ENCODE assay signal across 21 cellular contexts in the genomic region with DNA sequence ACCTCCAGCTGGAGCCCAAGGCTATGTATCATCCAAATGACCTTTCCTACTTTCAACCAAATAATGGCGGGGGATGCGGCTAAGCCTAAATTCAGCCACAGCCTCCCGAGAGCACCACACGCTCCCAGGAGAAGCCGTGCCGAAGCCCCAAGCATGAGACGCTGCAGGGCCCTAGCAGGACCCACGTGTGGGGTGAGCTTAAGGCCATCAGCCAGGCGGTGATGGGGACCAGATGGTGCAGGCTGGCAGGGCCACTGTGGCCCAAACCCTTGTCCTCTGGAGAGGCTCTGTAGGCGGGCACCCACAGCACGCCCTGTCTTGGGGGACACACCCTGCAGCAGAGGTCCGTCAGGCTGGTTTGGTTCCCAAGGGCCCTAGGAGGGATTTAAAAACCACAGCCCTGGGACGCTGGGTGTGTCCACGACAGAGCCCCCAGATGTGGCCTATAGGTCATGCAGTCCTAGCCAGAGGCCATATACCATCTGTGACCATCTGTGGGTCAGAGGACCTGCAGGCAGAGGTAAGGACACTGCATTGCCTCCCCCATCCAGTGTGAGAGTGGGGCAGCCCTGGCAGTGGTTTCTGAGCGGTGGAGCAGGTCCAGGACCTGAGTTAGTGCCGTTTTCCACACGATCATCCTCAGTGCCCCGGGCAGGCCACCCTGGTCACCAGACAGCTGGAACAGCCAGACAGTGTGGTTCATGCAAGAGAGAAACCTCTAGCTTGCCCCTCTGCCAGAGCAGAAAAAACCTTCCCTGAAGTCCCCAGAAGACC. TPM values are rescaled to one million over a fixed set of nuclear protein-coding genes. Genes with fewer than 3 reads are reported as not detected.
A peak's percentile ranks its signal among the peaks of the same experiment; 100 is the strongest.
DNase-seq lines count a peak whose midpoint lies in the region; ATAC-seq, FAIRE-seq and TF ChIP-seq lines count a peak whose summit lies in the region.
"Had no signal": no experiment of that assay in that cellular context is flagged by ENCODE, and none has a peak within 500 bp of the region (broad histone marks: within the 10 kb centered on the region; RNA-seq: fewer than 3 reads in every experiment).

No MANE protein-coding gene starts in this region.

- peak; percentile 10 for DNase-seq in GM12892 (ENCODE audit: insufficient read length)
- peak; percentile 77 for DNase-seq in RPMI7951 (ENCODE audit: low read depth)
- DNase-seq in lower lobe of right lung = peak; percentile 36
- peak; percentile 17 to 48 for DNase-seq in tibial artery
- DNase-seq in activated CD4-positive, alpha-beta memory T cell treated with anti-CD3 and anti-CD28 coated beads, Interleukin-2, amount 10 ng/mL, durations not matched to agents 7 days and 5 days = no peak
- DNase-seq in epidermal melanocyte (ENCODE audit: insufficient read length, low spot score) = no peak
- no peak for DNase-seq in stimulated activated naive CD8-positive, alpha-beta T cell treated with anti-CD3 and anti-CD28 coated beads, Interleukin-15, Interleukin-2, amounts not matched to agents 100 U/mL and 50 U/mL, for 24 hours
- DNase-seq: activated B cell treated with CpG ODN at 0.5 μM for 24 hours; activated CD8-positive, alpha-beta T cell treated with anti-CD3 and anti-CD28 coated beads for 36 hours; cortex of kidney; EL; IMR-90; NCI-H1092 treated with DMSO at 0.1 percent for 48 hours; NCI-H2081 treated with DMSO at 0.1 percent for 48 hours; NCI-H446; SHP77; small intestine; T1000 had no signal

- H3K4me1 ChIP-seq in lower lobe of right lung (peaks cover 14% of the 10 kb centered on the region), tibial artery (peaks cover 0 to 33% (median 16%) of the 10 kb centered on the region in 4 donors)

- peak; percentile 23 to 36 for ATAC-seq in lower lobe of right lung
- no peak for ATAC-seq in stimulated activated naive CD8-positive, alpha-beta T cell treated with anti-CD3 and anti-CD28 coated beads, Interleukin-15, Interleukin-2, amounts not matched to agents 100 U/mL and 50 U/mL, for 24 hours
- ATAC-seq: activated CD8-positive, alpha-beta T cell treated with anti-CD3 and anti-CD28 coated beads for 36 hours; stimulated activated effector memory CD8-positive, alpha-beta T cell treated with anti-CD3 and anti-CD28 coated beads, Interleukin-12 subunit alpha, Interleukin-12 subunit beta, amount 100 ng/mL, for 72 hours had no signal

- H3K9me3 Mint-ChIP-seq in activated CD4-positive, alpha-beta memory T cell treated with anti-CD3 and anti-CD28 coated beads, Interleukin-2, amount 10 ng/mL, durations not matched to agents 7 days and 5 days = no peaks in the 10 kb centered on the region
- H3K9me3 Mint-ChIP-seq: activated B cell treated with CpG ODN at 0.5 μM for 24 hours; activated CD8-positive, alpha-beta T cell treated with anti-CD3 and anti-CD28 coated beads for 36 hours; CD4-positive, alpha-beta T cell; stimulated activated effector memory CD8-positive, alpha-beta T cell treated with anti-CD3 and anti-CD28 coated beads, Interleukin-12 subunit alpha, Interleukin-12 subunit beta, amount 100 ng/mL, for 72 hours had no signal

- intact Hi-C loops in lower lobe of right lung (cut with DNase I) = no loop called here
- intact Hi-C loops in tibial artery (cut with DNase I; ENCODE audit: low total_unique reads) = loop anchor here (5.0 kb wide), 1 partner anchor 36 kb away; no protein-coding TSS in a partner anchor

- H3K27ac Mint-ChIP-seq in activated CD4-positive, alpha-beta memory T cell treated with anti-CD3 and anti-CD28 coated beads, Interleukin-2, amount 10 ng/mL, durations not matched to agents 7 days and 5 days = no peak overlapping the region
- H3K27ac Mint-ChIP-seq: activated B cell treated with CpG ODN at 0.5 μM for 24 hours; activated CD8-positive, alpha-beta T cell treated with anti-CD3 and anti-CD28 coated beads for 36 hours; CD4-positive, alpha-beta T cell; stimulated activated effector memory CD8-positive, alpha-beta T cell treated with anti-CD3 and anti-CD28 coated beads, Interleukin-12 subunit alpha, Interleukin-12 subunit beta, amount 100 ng/mL, for 72 hours had no signal

- no peaks in the 10 kb centered on the region for H3K27me3 ChIP-seq in lower lobe of right lung (ENCODE audit: low read depth)
- peaks cover 0 to 8% of the 10 kb centered on the region in 2 donors for H3K27me3 ChIP-seq in tibial artery

- H3K36me3 Mint-ChIP-seq in activated CD4-positive, alpha-beta memory T cell treated with anti-CD3 and anti-CD28 coated beads, Interleukin-2, amount 10 ng/mL, durations not matched to agents 7 days and 5 days (ENCODE audit: low read depth) = no peaks in the 10 kb centered on the region
- H3K36me3 Mint-ChIP-seq: stimulated activated effector memory CD8-positive, alpha-beta T cell treated with anti-CD3 and anti-CD28 coated beads, Interleukin-12 subunit alpha, Interleukin-12 subunit beta, amount 100 ng/mL, for 72 hours had no signal

- peaks cover 11% of the 10 kb centered on the region for H3K27me3 Mint-ChIP-seq in activated CD4-positive, alpha-beta memory T cell treated with anti-CD3 and anti-CD28 coated beads, Interleukin-2, amount 10 ng/mL, durations not matched to agents 7 days and 5 days
- H3K27me3 Mint-ChIP-seq: CD4-positive, alpha-beta T cell had no signal

- no peak for FAIRE-seq in GM12892 (lab: Jason Lieb, UNC)
- FAIRE-seq: small intestine had no signal

- no peak overlapping the region for H3K4me3 Mint-ChIP-seq in activated CD4-positive, alpha-beta memory T cell treated with anti-CD3 and anti-CD28 coated beads, Interleukin-2, amount 10 ng/mL, durations not matched to agents 7 days and 5 days
- H3K4me3 Mint-ChIP-seq: activated B cell treated with CpG ODN at 0.5 μM for 24 hours; activated CD8-positive, alpha-beta T cell treated with anti-CD3 and anti-CD28 coated beads for 36 hours; CD4-positive, alpha-beta T cell; stimulated activated effector memory CD8-positive, alpha-beta T cell treated with anti-CD3 and anti-CD28 coated beads, Interleukin-12 subunit alpha, Interleukin-12 subunit beta, amount 100 ng/mL, for 72 hours had no signal

- CTCF ChIA-PET in activated CD4-positive, alpha-beta memory T cell treated with anti-CD3 and anti-CD28 coated beads, Interleukin-2, amount 10 ng/mL, durations not matched to agents 7 days and 5 days (lab: Charles Lee) = no interaction called here

- H3K4me1 Mint-ChIP-seq in activated CD4-positive, alpha-beta memory T cell treated with anti-CD3 and anti-CD28 coated beads, Interleukin-2, amount 10 ng/mL, durations not matched to agents 7 days and 5 days = no peaks in the 10 kb centered on the region
- H3K4me1 Mint-ChIP-seq: activated B cell treated with CpG ODN at 0.5 μM for 24 hours; stimulated activated effector memory CD8-positive, alpha-beta T cell treated with anti-CD3 and anti-CD28 coated beads, Interleukin-12 subunit alpha, Interleukin-12 subunit beta, amount 100 ng/mL, for 72 hours had no signal

- POLR2A ChIA-PET in activated CD4-positive, alpha-beta memory T cell treated with anti-CD3 and anti-CD28 coated beads, Interleukin-2, amount 10 ng/mL, durations not matched to agents 7 days and 5 days (lab: Charles Lee) = no interaction called here

- no peak for TF ChIP-seq POLR2A in GM12892 (IDR thresholded peaks at IDR 0.05; ENCODE audit: low read depth, low read length)

- no peak overlapping the region for H3K4me3 ChIP-seq in lower lobe of right lung
- no peak overlapping the region for H3K4me3 ChIP-seq in tibial artery

- no peaks in the 10 kb centered on the region for H3K36me3 ChIP-seq in lower lobe of right lung
- no peaks in the 10 kb centered on the region for H3K36me3 ChIP-seq in tibial artery

- H3K9me3 ChIP-seq in lower lobe of right lung = no peaks in the 10 kb centered on the region
- no peaks in the 10 kb centered on the region for H3K9me3 ChIP-seq in tibial artery
- H3K9me3 ChIP-seq: psoas muscle had no signal

- TF ChIP-seq CTCF in lower lobe of right lung (IDR thresholded peaks at IDR 0.05) (no peak), tibial artery (IDR thresholded peaks at IDR 0.05) (no peak)

- H3K27ac ChIP-seq in lower lobe of right lung = no peak overlapping the region
- no peak overlapping the region for H3K27ac ChIP-seq in tibial artery

RNA-seq across cellular contexts. Expression of a gene that starts 39.6 kb away (rescaled TPM):
- polyA plus RNA-seq in GM12892 (2012; ENCODE audit: missing spikeins) = 3.6 TPM
- 25.5 and 28.1 TPM in 2 replicates for total RNA-seq in RPMI7951 (2014; rRNA removed; shearing (Covaris generic))
- total RNA-seq in lower lobe of right lung = 34.1 TPM
- total RNA-seq in activated CD4-positive, alpha-beta memory T cell treated with anti-CD3 and anti-CD28 coated beads, Interleukin-2, amount 10 ng/mL, durations not matched to agents 7 days and 5 days = 1 to 10 TPM; 9.3 to 9.5 TPM

Comparison
In these comparisons a context has a peak if more than half of its experiments do, and no peak if none do; other contexts are left out.
1. DNase-seq: peak in GM12892 (single experiment), RPMI7951 (single experiment), lower lobe of right lung (single experiment) and tibial artery (2 of 2); none in activated CD4-positive, alpha-beta memory T cell treated with anti-CD3 and anti-CD28 coated beads, Interleukin-2, amount 10 ng/mL, durations not matched to agents 7 days and 5 days (single experiment), epidermal melanocyte (single experiment) and stimulated activated naive CD8-positive, alpha-beta T cell treated with anti-CD3 and anti-CD28 coated beads, Interleukin-15, Interleukin-2, amounts not matched to agents 100 U/mL and 50 U/mL, for 24 hours (single experiment).